ENCODE assay signal across 8 cellular contexts in genomic region chr7:55280031-55280454, GRCh38.
DNase-seq lines count a peak whose midpoint lies in the region; ATAC-seq lines count a peak whose summit lies in the region.

No MANE protein-coding gene starts in this region.

- H2BK120ac ChIP-seq in mesenchymal stem cell (ENCODE audit: low read depth, low read length) = no peak overlapping the region

- no peak overlapping the region for H3K27ac ChIP-seq in mesenchymal stem cell (ENCODE audit: low read length, poor library complexity, severe bottlenecking)

- no peak overlapping the region for H2BK15ac ChIP-seq in mesenchymal stem cell (ENCODE audit: low read depth, poor library complexity, severe bottlenecking)

- no peaks in the 10 kb centered on the region for H3K79me1 ChIP-seq in mesenchymal stem cell (replicated peaks; ENCODE audit: low read length, poor library complexity, severe bottlenecking)

- WGBS in mesenchymal stem cell = 40% methylated on average over 2 of the region's 3 CpGs

- no peak overlapping the region for H3K18ac ChIP-seq in mesenchymal stem cell (ENCODE audit: low read depth in 1 of 2, low read length in 2 of 2)

- H3K27me3 ChIP-seq in mesenchymal stem cell (ENCODE audit: control insufficient read depth in 1 of 2, insufficient read depth in 1 of 2, low read length in 2 of 2) = peaks cover 18 to 29% of the 10 kb centered on the region in 2 experiments

- H4K91ac ChIP-seq in mesenchymal stem cell (ENCODE audit: low read length) = no peak overlapping the region

- H2AK5ac ChIP-seq in mesenchymal stem cell (ENCODE audit: low read length, severe bottlenecking) = no peak overlapping the region

- H3K4ac ChIP-seq in mesenchymal stem cell (ENCODE audit: low read depth in 1 of 2, low read length in 2 of 2) = no peak overlapping the region

- no peak overlapping the region for H2AFZ ChIP-seq in mesenchymal stem cell (ENCODE audit: low read depth, low read length)

- H3K4me3 ChIP-seq in mesenchymal stem cell (ENCODE audit: insufficient read depth in 1 of 2, low read depth in 1 of 2, low read length in 2 of 2) = no peak overlapping the region

- no peaks in the 10 kb centered on the region for H3K36me3 ChIP-seq in mesenchymal stem cell (ENCODE audit: control insufficient read depth in 1 of 2, insufficient read depth in 2 of 2, low read depth in 1 of 2, low read length in 2 of 2)

- H2BK12ac ChIP-seq in mesenchymal stem cell (ENCODE audit: low read length in 2 of 2) = no peak overlapping the region

- no peak overlapping the region for H3K9ac ChIP-seq in mesenchymal stem cell (ENCODE audit: low read length)

- H2BK5ac ChIP-seq in mesenchymal stem cell (ENCODE audit: low read depth, low read length, poor library complexity, severe bottlenecking) = no peak overlapping the region

- no peak overlapping the region for H4K8ac ChIP-seq in mesenchymal stem cell (ENCODE audit: low read length)

- H3K4me1 ChIP-seq in mesenchymal stem cell (ENCODE audit: control insufficient read depth, insufficient read depth, low read depth, low read length) = no peaks in the 10 kb centered on the region

- H3K14ac ChIP-seq in mesenchymal stem cell (ENCODE audit: low read length in 2 of 2) = no peak overlapping the region

- peak; percentile 65 for DNase-seq in COLO829 (ENCODE audit: low spot score)
- peak; percentile 55 for DNase-seq in NCI-H526 treated with DMSO at 0.1 percent for 48 hours (lab: John Stamatoyannopoulos, UW)
- DNase-seq in activated CD4-positive, alpha-beta T cell treated with anti-CD3 and anti-CD28 coated beads, Interleukin-2, amount 50 U/mL, for 48 hours = peak; percentile 60 to 69
- peak; percentile 24 for DNase-seq in effector CD8-positive, alpha-beta T cell (lab: John Stamatoyannopoulos, UW)
- peak; percentile 72 for DNase-seq in mesenchymal stem cell
- DNase-seq in stimulated activated CD8-positive, alpha-beta memory T cell treated with anti-CD3 and anti-CD28 coated beads, Interleukin-7, amount 100 ng/mL, for 24 hours (ENCODE audit: low read depth) = peak; percentile 21

- no peaks in the 10 kb centered on the region for H3K9me3 ChIP-seq in mesenchymal stem cell (ENCODE audit: control insufficient read depth, low read length)

- ATAC-seq in GM19328 (IDR thresholded peaks at IDR 0.05; ENCODE audit: unreplicated experiment) (peak; percentile 83), HG03432 (IDR thresholded peaks at IDR 0.05; ENCODE audit: unreplicated experiment) (peak; percentile 95)

- H3K4me2 ChIP-seq in mesenchymal stem cell (ENCODE audit: low read length, poor library complexity, severe bottlenecking) = no peak overlapping the region

- H3K23ac ChIP-seq in mesenchymal stem cell (ENCODE audit: low read length in 2 of 2) = no peak overlapping the region

Comparison
In these comparisons a context has a peak if more than half of its experiments do, and no peak if none do; other contexts are left out.
1. DNase-seq: peak in every context shown above with its lines; median percentile 72 in mesenchymal stem cell; 65 in COLO829; 64 in activated CD4-positive, alpha-beta T cell treated with anti-CD3 and anti-CD28 coated beads, Interleukin-2, amount 50 U/mL, for 48 hours; 55 in NCI-H526 treated with DMSO at 0.1 percent for 48 hours; 24 in effector CD8-positive, alpha-beta T cell; 21 in stimulated activated CD8-positive, alpha-beta memory T cell treated with anti-CD3 and anti-CD28 coated beads, Interleukin-7, amount 100 ng/mL, for 24 hours.